ENCODE assay signal across 9 cellular contexts in the genomic region with DNA sequence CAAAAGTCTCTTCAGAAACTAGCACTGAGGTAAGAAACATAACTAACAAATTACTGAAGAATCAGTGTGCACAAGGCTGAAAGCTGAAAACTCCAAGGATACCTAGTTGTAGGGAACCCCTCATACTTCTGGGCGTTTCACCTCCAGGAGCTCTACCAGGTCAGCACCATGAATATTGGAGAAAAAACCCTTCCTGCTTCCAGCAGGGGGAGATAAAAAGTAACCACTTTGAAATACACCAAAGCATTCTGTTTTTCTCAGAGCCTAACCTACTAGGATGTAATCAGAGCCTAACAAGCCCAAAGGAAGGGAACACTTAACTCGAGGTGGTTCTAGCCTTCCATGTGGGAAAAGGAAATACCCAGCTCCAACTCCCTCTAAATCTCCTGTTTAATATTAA.
DNase-seq lines count a peak whose midpoint lies in the region; ATAC-seq and TF ChIP-seq lines count a peak whose summit lies in the region.
"Had no signal": no experiment of that assay in that cellular context is flagged by ENCODE, and none has a peak within 500 bp of the region (broad histone marks: within the 10 kb centered on the region; RNA-seq: fewer than 3 reads in every experiment).

No MANE protein-coding gene starts in this region.

- no peaks in the 10 kb centered on the region for H3K9me3 Mint-ChIP-seq in neural progenitor cell
- H3K9me3 Mint-ChIP-seq in effector memory CD8-positive, alpha-beta T cell: peaks cover 0 to 2% of the 10 kb centered on the region in 2 donors
- peaks cover 2% of the 10 kb centered on the region for H3K9me3 Mint-ChIP-seq in activated naive CD4-positive, alpha-beta T cell treated with anti-CD3 and anti-CD28 coated beads, Interleukin-2, amount 10 ng/mL, durations not matched to agents 7 days and 5 days

- H3K36me3 ChIP-seq in neural progenitor cell: no peaks in the 10 kb centered on the region

- H4K20me1 ChIP-seq in neural progenitor cell (ENCODE audit: low read depth): no peaks in the 10 kb centered on the region

- peak; percentile 9 for DNase-seq in GM12865 (ENCODE audit: low read depth)
- peak; percentile 39 for DNase-seq in LHCN-M2 (ENCODE audit: low read depth)
- DNase-seq in cardiac fibroblast (ENCODE audit: low read depth in 2 of 2): peak; percentile 55 to 63
- DNase-seq in neural progenitor cell (ENCODE audit: low spot score): peak; percentile 33
- DNase-seq in effector memory CD8-positive, alpha-beta T cell: no peak
- no peak for DNase-seq in NCI-H2081 treated with DMSO at 0.1 percent for 48 hours (lab: John Stamatoyannopoulos, UW)
- no peak for DNase-seq in activated naive CD4-positive, alpha-beta T cell treated with anti-CD3 and anti-CD28 coated beads, Interleukin-2, amount 10 ng/mL, durations not matched to agents 7 days and 5 days
- DNase-seq: activated CD8-positive, alpha-beta memory T cell treated with anti-CD3 and anti-CD28 coated beads for 24 hours; immature natural killer cell had no signal

- TF ChIP-seq CTCF in GM12865 (IDR thresholded peaks at IDR 0.05; ENCODE audit: insufficient read depth, low read depth, low read length, missing control alignments) (peak; percentile 16), cardiac fibroblast (IDR thresholded peaks at IDR 0.05; ENCODE audit: low read depth, low read length) (peak; percentile 54), neural progenitor cell (IDR thresholded peaks at IDR 0.05) (peak; percentile 60)

- no peaks in the 10 kb centered on the region for H3K27me3 Mint-ChIP-seq in neural progenitor cell (ENCODE audit: insufficient read depth, low read depth)
- H3K27me3 Mint-ChIP-seq in effector memory CD8-positive, alpha-beta T cell: no peaks in the 10 kb centered on the region
- no peaks in the 10 kb centered on the region for H3K27me3 Mint-ChIP-seq in activated naive CD4-positive, alpha-beta T cell treated with anti-CD3 and anti-CD28 coated beads, Interleukin-2, amount 10 ng/mL, durations not matched to agents 7 days and 5 days

- no peaks in the 10 kb centered on the region for H3K79me2 ChIP-seq in neural progenitor cell (ENCODE audit: low read depth)

- H3K27ac Mint-ChIP-seq in neural progenitor cell: no peak overlapping the region
- H3K27ac Mint-ChIP-seq in effector memory CD8-positive, alpha-beta T cell: no peak overlapping the region
- no peak overlapping the region for H3K27ac Mint-ChIP-seq in activated naive CD4-positive, alpha-beta T cell treated with anti-CD3 and anti-CD28 coated beads, Interleukin-2, amount 10 ng/mL, durations not matched to agents 7 days and 5 days
- H3K27ac Mint-ChIP-seq: immature natural killer cell had no signal

- ATAC-seq in effector memory CD8-positive, alpha-beta T cell (replicated peaks): no peak

- H3K27me3 ChIP-seq in neural progenitor cell: no peaks in the 10 kb centered on the region

- H3K4me1 Mint-ChIP-seq in neural progenitor cell: no peaks in the 10 kb centered on the region
- H3K4me1 Mint-ChIP-seq in effector memory CD8-positive, alpha-beta T cell (ENCODE audit: low read depth in 2 of 2): no peaks in the 10 kb centered on the region
- H3K4me1 Mint-ChIP-seq in activated naive CD4-positive, alpha-beta T cell treated with anti-CD3 and anti-CD28 coated beads, Interleukin-2, amount 10 ng/mL, durations not matched to agents 7 days and 5 days: no peaks in the 10 kb centered on the region
- H3K4me1 Mint-ChIP-seq: immature natural killer cell had no signal

- H3K4me3 Mint-ChIP-seq in neural progenitor cell: no peak overlapping the region
- no peak overlapping the region for H3K4me3 Mint-ChIP-seq in effector memory CD8-positive, alpha-beta T cell
- no peak overlapping the region for H3K4me3 Mint-ChIP-seq in activated naive CD4-positive, alpha-beta T cell treated with anti-CD3 and anti-CD28 coated beads, Interleukin-2, amount 10 ng/mL, durations not matched to agents 7 days and 5 days
- H3K4me3 Mint-ChIP-seq: immature natural killer cell had no signal

- H3K9me3 ChIP-seq in neural progenitor cell (ENCODE audit: low read depth): no peaks in the 10 kb centered on the region

- CTCF ChIA-PET in activated naive CD4-positive, alpha-beta T cell treated with anti-CD3 and anti-CD28 coated beads, Interleukin-2, amount 10 ng/mL, durations not matched to agents 7 days and 5 days (lab: Charles Lee): no interaction called here

- no peaks in the 10 kb centered on the region for H3K36me3 Mint-ChIP-seq in neural progenitor cell
- no peaks in the 10 kb centered on the region for H3K36me3 Mint-ChIP-seq in effector memory CD8-positive, alpha-beta T cell (ENCODE audit: insufficient read depth)
- no peaks in the 10 kb centered on the region for H3K36me3 Mint-ChIP-seq in activated naive CD4-positive, alpha-beta T cell treated with anti-CD3 and anti-CD28 coated beads, Interleukin-2, amount 10 ng/mL, durations not matched to agents 7 days and 5 days
- H3K36me3 Mint-ChIP-seq: immature natural killer cell had no signal

- H2AFZ ChIP-seq in neural progenitor cell (replicated peaks): peak overlapping the region; percentile 84

- no peak overlapping the region for H3K27ac ChIP-seq in neural progenitor cell

- no peak overlapping the region for H3K9ac ChIP-seq in neural progenitor cell

- no peaks in the 10 kb centered on the region for H3F3A ChIP-seq in neural progenitor cell (ENCODE audit: low read depth)

- no peak overlapping the region for H3K4me3 ChIP-seq in GM12865 (ENCODE audit: low read depth, low read length)
- no peak overlapping the region for H3K4me3 ChIP-seq in cardiac fibroblast (replicated peaks in 1 of 2; ENCODE audit: low read depth in 2 of 2, low read length in 2 of 2)
- no peak overlapping the region for H3K4me3 ChIP-seq in neural progenitor cell

- no peak overlapping the region for H3K4me2 ChIP-seq in neural progenitor cell

- H3K4me1 ChIP-seq in neural progenitor cell: no peaks in the 10 kb centered on the region

Comparison
In these comparisons a context has a peak if more than half of its experiments do, and no peak if none do; other contexts are left out.
1. DNase-seq: peak in GM12865 (single experiment), LHCN-M2 (single experiment), cardiac fibroblast (2 of 2) and neural progenitor cell (single experiment); none in effector memory CD8-positive, alpha-beta T cell (0 of 3), NCI-H2081 treated with DMSO at 0.1 percent for 48 hours (single experiment) and activated naive CD4-positive, alpha-beta T cell treated with anti-CD3 and anti-CD28 coated beads, Interleukin-2, amount 10 ng/mL, durations not matched to agents 7 days and 5 days (single experiment).
2. Peak in every context shown above with its lines, with median percentiles within 50 percentile points of each other: CTCF ChIP-seq.